Comparison of ENCODE assay signal across 1 cellular context in genomic region chr2:173050684-173051083, GRCh38.
TF ChIP-seq lines count a peak whose summit lies in the region.

No MANE protein-coding gene starts in this region.

TF ChIP-seq in HCT116, 20 proteins besides CTCF, POLR2A, EP300 and RAD21 (continued from another document):
- TF ChIP-seq REST (IDR thresholded peaks at IDR 0.05; ENCODE audit: low read depth) (no peak), SIN3A (IDR thresholded peaks at IDR 0.05; ENCODE audit: low read depth) (no peak), MAX (IDR thresholded peaks at IDR 0.05) (no peak), ZFX (IDR thresholded peaks at IDR 0.05) (no peak), CBX3 (IDR thresholded peaks at IDR 0.05; ENCODE audit: low read depth) (no peak), ZBTB33 (IDR thresholded peaks at IDR 0.05; ENCODE audit: extremely low read depth, insufficient replicate concordance, low read length) (no peak)
